20 cellular contexts compared by ENCODE assay signal in the genomic region with DNA sequence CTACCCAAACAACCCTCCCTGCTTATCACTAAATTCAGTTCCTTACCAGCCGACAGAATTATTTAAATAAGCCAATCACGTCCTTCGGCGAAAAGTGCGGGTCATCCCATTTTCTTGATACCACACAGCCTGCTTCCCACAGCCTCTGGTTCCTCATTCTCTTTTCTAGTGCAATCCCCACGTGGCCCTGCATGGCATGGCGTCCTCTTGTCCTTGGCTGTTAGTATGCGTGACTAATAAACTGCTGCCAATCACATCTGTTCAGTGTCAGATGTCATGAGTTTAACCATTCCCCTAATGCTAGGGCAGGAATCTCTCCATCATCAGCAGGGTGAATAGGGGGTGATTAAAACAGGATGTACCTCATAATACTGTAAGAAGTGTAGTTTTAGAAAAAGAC.
"Had no signal": no experiment of that assay in that cellular context is flagged by ENCODE, and none has a peak within 500 bp of the region (broad histone marks: within the 10 kb centered on the region; RNA-seq: fewer than 3 reads in every experiment).

No MANE protein-coding gene starts in this region.

- ATAC-seq: activated CD8-positive, alpha-beta T cell treated with anti-CD3 and anti-CD28 coated beads for 36 hours; activated T-helper 17 cell treated with anti-CD3 and anti-CD28 coated beads, Interleukin-2, amount 50 U/mL, for 72 hours; left cardiac atrium; lower lobe of right lung; natural killer cell treated with Interleukin-12 subunit alpha and Interleukin-12 subunit beta and Interleukin-15 and Interleukin-18, amount 100 ng/mL, for 72 hours had no signal

- DNase-seq: activated CD4-positive, alpha-beta T cell treated with anti-CD3 and anti-CD28 coated beads, Interleukin-2, amount 10 ng/mL, durations not matched to agents 24 days and 14 days; activated CD8-positive, alpha-beta T cell treated with anti-CD3 and anti-CD28 coated beads for 36 hours; activated naive CD4-positive, alpha-beta T cell; activated naive CD8-positive, alpha-beta T cell treated with anti-CD3 and anti-CD28 coated beads for 36 hours; activated T-cell treated with anti-CD3 and anti-CD28 coated beads, Interleukin-2, amount 50 U/mL, for 1 hour; amniotic stem cell; dermis blood vessel endothelial cell; effector memory CD4-positive, alpha-beta T cell; esophagus squamous epithelium; hippocampal formation; left cardiac atrium; lower lobe of right lung; stimulated activated CD4-positive, alpha-beta T cell treated with anti-CD3 and anti-CD28 coated beads, Interleukin-12 subunit alpha, Interleukin-12 subunit beta, amount 100 ng/mL, for 4 hours; stimulated activated CD4-positive, alpha-beta T cell treated with anti-CD3 and anti-CD28 coated beads, Interleukin-1b, Interleukin-23, amount 100 ng/mL, for 48 hours; stimulated activated CD8-positive, alpha-beta memory T cell treated with anti-CD3 and anti-CD28 coated beads, Interleukin-4, amount 100 ng/mL, for 48 hours; stimulated activated naive CD4-positive, alpha-beta T cell had no signal

- H3K27ac ChIP-seq: cardiac muscle cell, esophagus squamous epithelium, lower lobe of right lung, parathyroid adenoma had no signal

- H3K4me1 ChIP-seq: esophagus squamous epithelium, lower lobe of right lung, parathyroid adenoma had no signal

- H3K79me2 ChIP-seq: parathyroid adenoma had no signal

- H3K4me1 Mint-ChIP-seq: activated CD4-positive, alpha-beta T cell treated with anti-CD3 and anti-CD28 coated beads, Interleukin-2, amount 10 ng/mL, durations not matched to agents 24 days and 14 days; activated naive CD8-positive, alpha-beta T cell treated with anti-CD3 and anti-CD28 coated beads for 36 hours; activated T-helper 17 cell treated with anti-CD3 and anti-CD28 coated beads, Interleukin-2, amount 50 U/mL, for 72 hours had no signal

- H3K36me3 ChIP-seq: cardiac muscle cell, esophagus squamous epithelium, lower lobe of right lung had no signal

- H3K27ac Mint-ChIP-seq: activated CD4-positive, alpha-beta T cell treated with anti-CD3 and anti-CD28 coated beads, Interleukin-2, amount 10 ng/mL, durations not matched to agents 24 days and 14 days; activated CD8-positive, alpha-beta T cell treated with anti-CD3 and anti-CD28 coated beads for 36 hours; activated naive CD8-positive, alpha-beta T cell treated with anti-CD3 and anti-CD28 coated beads for 36 hours; activated T-helper 17 cell treated with anti-CD3 and anti-CD28 coated beads, Interleukin-2, amount 50 U/mL, for 72 hours; natural killer cell treated with Interleukin-12 subunit alpha and Interleukin-12 subunit beta and Interleukin-15 and Interleukin-18, amount 100 ng/mL, for 72 hours had no signal

- H3K9me3 Mint-ChIP-seq: activated CD4-positive, alpha-beta T cell treated with anti-CD3 and anti-CD28 coated beads, Interleukin-2, amount 10 ng/mL, durations not matched to agents 24 days and 14 days; activated CD8-positive, alpha-beta T cell treated with anti-CD3 and anti-CD28 coated beads for 36 hours; activated T-helper 17 cell treated with anti-CD3 and anti-CD28 coated beads, Interleukin-2, amount 50 U/mL, for 72 hours; natural killer cell treated with Interleukin-12 subunit alpha and Interleukin-12 subunit beta and Interleukin-15 and Interleukin-18, amount 100 ng/mL, for 72 hours had no signal

- H3K4me3 Mint-ChIP-seq: activated CD4-positive, alpha-beta T cell treated with anti-CD3 and anti-CD28 coated beads, Interleukin-2, amount 10 ng/mL, durations not matched to agents 24 days and 14 days; activated CD8-positive, alpha-beta T cell treated with anti-CD3 and anti-CD28 coated beads for 36 hours; activated naive CD8-positive, alpha-beta T cell treated with anti-CD3 and anti-CD28 coated beads for 36 hours; activated T-helper 17 cell treated with anti-CD3 and anti-CD28 coated beads, Interleukin-2, amount 50 U/mL, for 72 hours; natural killer cell treated with Interleukin-12 subunit alpha and Interleukin-12 subunit beta and Interleukin-15 and Interleukin-18, amount 100 ng/mL, for 72 hours had no signal

- H3K27me3 ChIP-seq: cardiac muscle cell, esophagus squamous epithelium had no signal

- H3K36me3 Mint-ChIP-seq: activated naive CD8-positive, alpha-beta T cell treated with anti-CD3 and anti-CD28 coated beads for 36 hours; natural killer cell treated with Interleukin-12 subunit alpha and Interleukin-12 subunit beta and Interleukin-15 and Interleukin-18, amount 100 ng/mL, for 72 hours had no signal

- H3K4me3 ChIP-seq: cardiac muscle cell, esophagus squamous epithelium, lower lobe of right lung had no signal

- H2AFZ ChIP-seq: parathyroid adenoma had no signal
